8 cellular contexts compared by ENCODE assay signal in the genomic region with DNA sequence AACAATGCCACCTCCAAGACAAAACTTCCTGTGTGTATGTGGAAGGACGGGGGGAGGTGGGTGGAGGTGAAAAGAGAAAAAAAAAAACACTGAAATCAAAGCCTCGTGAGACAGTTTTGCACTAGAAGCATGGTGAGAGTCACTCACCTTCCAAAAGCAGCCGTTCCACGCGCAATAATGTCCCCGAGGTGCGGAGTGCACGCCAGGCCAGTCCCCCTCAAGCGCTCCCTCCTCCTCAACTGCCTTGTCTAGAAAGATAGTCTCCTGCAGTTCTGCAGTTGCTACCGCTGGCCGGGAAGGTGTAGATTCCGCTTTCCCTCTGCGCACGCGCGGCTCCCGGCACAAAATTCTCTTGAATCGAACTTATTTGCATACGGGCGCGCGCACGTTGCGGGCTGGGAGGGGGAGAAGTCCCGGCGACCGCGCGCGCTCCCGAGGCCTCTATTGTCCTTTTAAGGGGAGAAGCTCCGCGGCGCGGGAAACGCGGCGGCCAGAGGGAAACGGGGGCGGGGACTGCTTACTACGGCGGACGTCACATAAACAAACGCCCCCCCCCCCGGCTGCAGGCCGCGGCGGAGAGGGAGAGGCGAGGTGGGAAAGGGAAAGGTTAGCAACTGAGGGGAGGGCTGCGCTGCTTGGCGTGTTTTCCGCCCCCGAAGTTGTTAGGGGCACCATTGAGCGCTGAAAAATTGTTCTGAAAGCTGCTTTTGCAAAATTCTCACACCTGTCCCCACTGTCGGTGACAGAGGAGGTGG. TPM values are rescaled to one million over a fixed set of nuclear protein-coding genes. Genes with fewer than 3 reads are reported as not detected.
DNase-seq lines count a peak whose midpoint lies in the region; ATAC-seq and FAIRE-seq lines count a peak whose summit lies in the region.

A gene with protein sequence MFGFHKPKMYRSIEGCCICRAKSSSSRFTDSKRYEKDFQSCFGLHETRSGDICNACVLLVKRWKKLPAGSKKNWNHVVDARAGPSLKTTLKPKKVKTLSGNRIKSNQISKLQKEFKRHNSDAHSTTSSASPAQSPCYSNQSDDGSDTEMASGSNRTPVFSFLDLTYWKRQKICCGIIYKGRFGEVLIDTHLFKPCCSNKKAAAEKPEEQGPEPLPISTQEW (minus strand): TSS at position 274 of the 755 bp plus-strand sequence. CDS start 27,946 bp downstream, outside the sequence.

- H3K36me3 Mint-ChIP-seq in activated CD4-positive, alpha-beta T cell treated with anti-CD3 and anti-CD28 coated beads for 36 hours (ENCODE audit: low read depth), result peaks cover 24% of the 10 kb centered on the region

- H3K27ac Mint-ChIP-seq in activated CD4-positive, alpha-beta T cell treated with anti-CD3 and anti-CD28 coated beads for 36 hours, result peak within 1 kb of the TSS; percentile 95

- peaks cover 24% of the 10 kb centered on the region for H3K4me1 Mint-ChIP-seq in activated CD4-positive, alpha-beta T cell treated with anti-CD3 and anti-CD28 coated beads for 36 hours

- H3K27me3 Mint-ChIP-seq in activated CD4-positive, alpha-beta T cell treated with anti-CD3 and anti-CD28 coated beads for 36 hours, result no peaks in the 10 kb centered on the region

- no peaks in the 10 kb centered on the region for H3K9me3 Mint-ChIP-seq in activated CD4-positive, alpha-beta T cell treated with anti-CD3 and anti-CD28 coated beads for 36 hours (ENCODE audit: low read depth)

- intact Hi-C loops in activated CD4-positive, alpha-beta T cell treated with anti-CD3 and anti-CD28 coated beads for 36 hours (cut with DNase I, micrococcal nuclease), result loop anchor here (1.0 to 10.0 kb wide), 16 partner anchors 9 to 1945 kb away; a partner anchor contains a TSS

- POLR2A ChIA-PET in activated CD4-positive, alpha-beta T cell treated with anti-CD3 and anti-CD28 coated beads for 36 hours (lab: Charles Lee), result interaction anchor here (0.5 to 1.0 kb wide), 5 partner anchors 9 to 549 kb away, joined by 3 to 6 read pairs (median 5); no protein-coding TSS in a partner anchor

- FAIRE-seq in colon (lab: Jason Lieb, UNC), result peak; percentile 5

- ATAC-seq in HG03442 (IDR thresholded peaks at IDR 0.05; ENCODE audit: unreplicated experiment), result peak; percentile 54
- ATAC-seq in activated CD4-positive, alpha-beta T cell treated with anti-CD3 and anti-CD28 coated beads for 36 hours, result peak; percentile 72

- peak; percentile 98 for DNase-seq in Ammon's horn (ENCODE audit: low spot score)
- DNase-seq in GM19238 (ENCODE audit: insufficient read length, low spot score), result peak; percentile 89
- DNase-seq in NCI-H524 (lab: John Stamatoyannopoulos, UW), result peak; percentile 99 to 100
- peak; percentile 100 for DNase-seq in activated CD4-positive, alpha-beta T cell treated with anti-CD3 and anti-CD28 coated beads for 36 hours
- peak; percentile 99 for DNase-seq in kidney glomerular epithelial cell (lab: John Stamatoyannopoulos, UW)
- peak; percentile 94 to 96 for DNase-seq in stimulated activated CD4-positive, alpha-beta T cell treated with anti-CD3 and anti-CD28 coated beads, Interleukin-1b, Interleukin-23, amount 100 ng/mL, for 1 hour (ENCODE audit: low read depth in 2 of 2)

- CTCF ChIA-PET in activated CD4-positive, alpha-beta T cell treated with anti-CD3 and anti-CD28 coated beads for 36 hours (lab: Charles Lee), result no interaction called here

- peak within 1 kb of the TSS; percentile 100 for H3K4me3 Mint-ChIP-seq in activated CD4-positive, alpha-beta T cell treated with anti-CD3 and anti-CD28 coated beads for 36 hours

RNA-seq across cellular contexts. Expression of the gene that starts here (rescaled TPM):
- total RNA-seq in activated CD4-positive, alpha-beta T cell treated with anti-CD3 and anti-CD28 coated beads for 36 hours, result 100 to 1,000 TPM; 187 to 211 TPM

Comparison
In these comparisons a context has a peak if more than half of its experiments do, and no peak if none do; other contexts are left out.
1. Peak in every context shown above with its lines: DNase-seq and ATAC-seq.